In genomic region chr2:207133862-207134519, GRCh38 we compare ENCODE assay signal across 7 cellular contexts. TPM values are rescaled to one million over a fixed set of nuclear protein-coding genes. Genes with fewer than 3 reads are reported as not detected.
A peak's percentile ranks its signal among the peaks of the same experiment; 100 is the strongest.
DNase-seq lines count a peak whose midpoint lies in the region; ATAC-seq and TF ChIP-seq lines count a peak whose summit lies in the region.

No MANE protein-coding gene starts in this region.

- H3K27ac Mint-ChIP-seq in activated naive CD8-positive, alpha-beta T cell treated with anti-CD3 and anti-CD28 coated beads, Interleukin-2, amount 10 ng/mL, durations not matched to agents 7 days and 5 days: peak overlapping the region; percentile 33
- H3K27ac Mint-ChIP-seq in stimulated activated naive B cell treated with anti-CD40 and anti-IgM and Interleukin-4, amounts not matched to agents 10 μg/mL and 1 μg/mL and 100 μg/mL, for 72 hours: peak overlapping the region; percentile 39

- no peaks in the 10 kb centered on the region for H3K27me3 Mint-ChIP-seq in activated naive CD8-positive, alpha-beta T cell treated with anti-CD3 and anti-CD28 coated beads, Interleukin-2, amount 10 ng/mL, durations not matched to agents 7 days and 5 days
- H3K27me3 Mint-ChIP-seq in stimulated activated naive B cell treated with anti-CD40 and anti-IgM and Interleukin-4, amounts not matched to agents 10 μg/mL and 1 μg/mL and 100 μg/mL, for 72 hours: no peaks in the 10 kb centered on the region

- H3K27ac ChIP-seq in iPS-18a (ENCODE audit: low read length): no peak overlapping the region

- no peaks in the 10 kb centered on the region for H3K9me3 Mint-ChIP-seq in activated naive CD8-positive, alpha-beta T cell treated with anti-CD3 and anti-CD28 coated beads, Interleukin-2, amount 10 ng/mL, durations not matched to agents 7 days and 5 days
- H3K9me3 Mint-ChIP-seq in stimulated activated naive B cell treated with anti-CD40 and anti-IgM and Interleukin-4, amounts not matched to agents 10 μg/mL and 1 μg/mL and 100 μg/mL, for 72 hours: peaks cover 0 to 3% of the 10 kb centered on the region in 2 donors

- DNase-seq in M059J (ENCODE audit: low read depth) (peak; percentile 91), GM13976 (ENCODE audit: low spot score) (no peak), T-helper 2 cell (no peak)
- no peak for DNase-seq in activated naive CD8-positive, alpha-beta T cell treated with anti-CD3 and anti-CD28 coated beads, Interleukin-2, amount 10 ng/mL, durations not matched to agents 7 days and 5 days
- no peak for DNase-seq in stimulated activated naive B cell treated with anti-CD40 and anti-IgM and Interleukin-4, amounts not matched to agents 10 μg/mL and 1 μg/mL and 100 μg/mL, for 72 hours

- H3K4me1 Mint-ChIP-seq in activated naive CD8-positive, alpha-beta T cell treated with anti-CD3 and anti-CD28 coated beads, Interleukin-2, amount 10 ng/mL, durations not matched to agents 7 days and 5 days: peaks cover 30% of the 10 kb centered on the region
- peaks cover 62 to 91% of the 10 kb centered on the region in 2 donors for H3K4me1 Mint-ChIP-seq in stimulated activated naive B cell treated with anti-CD40 and anti-IgM and Interleukin-4, amounts not matched to agents 10 μg/mL and 1 μg/mL and 100 μg/mL, for 72 hours

- no peak for TF ChIP-seq CTCF in GM13976 (IDR thresholded peaks at IDR 0.05; ENCODE audit: borderline replicate concordance, control extremely low read depth, extremely low read depth, insufficient read depth, missing control alignments)

- ATAC-seq in activated naive CD8-positive, alpha-beta T cell treated with anti-CD3 and anti-CD28 coated beads, Interleukin-2, amount 10 ng/mL, durations not matched to agents 7 days and 5 days (ENCODE audit: low read depth): no peak
- no peak for ATAC-seq in stimulated activated naive B cell treated with anti-CD40 and anti-IgM and Interleukin-4, amounts not matched to agents 10 μg/mL and 1 μg/mL and 100 μg/mL, for 72 hours (replicated peaks)
- no peak for ATAC-seq in GM19395 (IDR thresholded peaks at IDR 0.05; ENCODE audit: unreplicated experiment)

- H3K4me3 Mint-ChIP-seq in activated naive CD8-positive, alpha-beta T cell treated with anti-CD3 and anti-CD28 coated beads, Interleukin-2, amount 10 ng/mL, durations not matched to agents 7 days and 5 days: no peak overlapping the region
- H3K4me3 Mint-ChIP-seq in stimulated activated naive B cell treated with anti-CD40 and anti-IgM and Interleukin-4, amounts not matched to agents 10 μg/mL and 1 μg/mL and 100 μg/mL, for 72 hours: no peak overlapping the region

- H3K9ac ChIP-seq in iPS-18a (ENCODE audit: low read length): no peak overlapping the region

- POLR2A ChIA-PET in activated naive CD8-positive, alpha-beta T cell treated with anti-CD3 and anti-CD28 coated beads, Interleukin-2, amount 10 ng/mL, durations not matched to agents 7 days and 5 days (lab: Charles Lee): no interaction called here

- H3K4me3 ChIP-seq in iPS-18a (ENCODE audit: low read length): peak overlapping the region; percentile 17

- H3K9me3 ChIP-seq in iPS-18a (ENCODE audit: control insufficient read depth, low read depth, low read length): no peaks in the 10 kb centered on the region

- in situ Hi-C loops in GM13976 (cut with MboI; ENCODE audit: low sequenced_read_pairs, unreplicated experiment): no loop called here

- no peaks in the 10 kb centered on the region for H3K27me3 ChIP-seq in iPS-18a (ENCODE audit: control insufficient read depth, insufficient read depth, low read length)

- no peaks in the 10 kb centered on the region for H3K36me3 ChIP-seq in iPS-18a (ENCODE audit: control insufficient read depth, low read depth, low read length)

- H3K36me3 Mint-ChIP-seq in activated naive CD8-positive, alpha-beta T cell treated with anti-CD3 and anti-CD28 coated beads, Interleukin-2, amount 10 ng/mL, durations not matched to agents 7 days and 5 days: peaks cover 39% of the 10 kb centered on the region
- H3K36me3 Mint-ChIP-seq in stimulated activated naive B cell treated with anti-CD40 and anti-IgM and Interleukin-4, amounts not matched to agents 10 μg/mL and 1 μg/mL and 100 μg/mL, for 72 hours: peaks cover 27 to 73% of the 10 kb centered on the region in 2 donors

- peaks cover 20% of the 10 kb centered on the region for H3K4me1 ChIP-seq in iPS-18a (ENCODE audit: control insufficient read depth, low read depth, low read length)

RNA-seq across cellular contexts. Expression of gene KLF7, which starts 31.8 kb away (rescaled TPM):
- 7.3 and 11.6 TPM in 2 replicates for total RNA-seq in M059J (2014; rRNA removed; shearing (Covaris generic))
- total RNA-seq in activated naive CD8-positive, alpha-beta T cell treated with anti-CD3 and anti-CD28 coated beads, Interleukin-2, amount 10 ng/mL, durations not matched to agents 7 days and 5 days: 10 to 100 TPM; 17.9 to 22.9 TPM
